In the genomic region with DNA sequence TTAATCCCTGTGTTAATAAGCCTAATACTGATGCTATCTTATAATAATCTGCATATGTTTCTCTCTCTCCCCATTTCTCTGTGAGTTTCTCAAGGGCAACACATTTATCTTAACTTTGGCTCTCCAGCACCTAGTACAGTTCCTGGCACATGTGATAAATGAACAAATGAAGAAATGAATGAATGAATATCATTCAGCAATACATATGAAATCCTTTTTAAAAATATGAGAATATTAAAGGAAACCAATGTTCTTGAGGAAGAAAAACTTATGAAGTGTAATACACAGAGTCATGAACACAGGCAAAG, we compare ENCODE assay signal across 28 cellular contexts. TPM values are rescaled to one million over a fixed set of nuclear protein-coding genes. Genes with fewer than 3 reads are reported as not detected.
DNase-seq lines count a peak whose midpoint lies in the region; ATAC-seq and TF ChIP-seq lines count a peak whose summit lies in the region.
"Had no signal": no experiment of that assay in that cellular context is flagged by ENCODE, and none has a peak within 500 bp of the region (broad histone marks: within the 10 kb centered on the region; RNA-seq: fewer than 3 reads in every experiment).

No MANE protein-coding gene starts in this region.

- H3K4me1 Mint-ChIP-seq in activated CD4-positive, alpha-beta T cell treated with anti-CD3 and anti-CD28 coated beads, Interleukin-2, amount 10 ng/mL, durations not matched to agents 24 days and 14 days, result peaks cover 21% of the 10 kb centered on the region
- peaks cover 22 to 26% (median 25%) of the 10 kb centered on the region in 3 donors for H3K4me1 Mint-ChIP-seq in IgD-negative memory B cell
- peaks cover 23 to 41% of the 10 kb centered on the region in 2 donors for H3K4me1 Mint-ChIP-seq in natural killer cell treated with Interleukin-12 subunit alpha and Interleukin-12 subunit beta and Interleukin-15 and Interleukin-18, amount 100 ng/mL, for 72 hours (ENCODE audit: low read depth in 2 of 2)

- H3K27me3 Mint-ChIP-seq in activated CD4-positive, alpha-beta T cell treated with anti-CD3 and anti-CD28 coated beads, Interleukin-2, amount 10 ng/mL, durations not matched to agents 24 days and 14 days, result no peaks in the 10 kb centered on the region
- H3K27me3 Mint-ChIP-seq in IgD-negative memory B cell, result no peaks in the 10 kb centered on the region
- no peaks in the 10 kb centered on the region for H3K27me3 Mint-ChIP-seq in natural killer cell treated with Interleukin-12 subunit alpha and Interleukin-12 subunit beta and Interleukin-15 and Interleukin-18, amount 100 ng/mL, for 72 hours
- H3K27me3 Mint-ChIP-seq: activated naive CD4-positive, alpha-beta T cell treated with anti-CD3 and anti-CD28 coated beads, Interleukin-2, amount 50 U/mL, for 24 hours had no signal

- peaks cover 7% of the 10 kb centered on the region for H3K4me1 ChIP-seq in mammary epithelial cell (ENCODE audit: insufficient read depth, low read length)

- TF ChIP-seq CTCF in mammary epithelial cell (conservative IDR thresholded peaks at IDR 0.05 in 1 of 2, IDR thresholded peaks at IDR 0.05 in 1 of 2; ENCODE audit: extremely low read depth in 1 of 2, insufficient read depth in 1 of 2, low read depth in 1 of 2, low read length in 2 of 2), result no peak

- no TSS peak for BruUV-seq in mammary epithelial cell (replicated peaks; lab: Mats Ljungman, UMichigan)

- no peak overlapping the region for H3K4me3 Mint-ChIP-seq in activated CD4-positive, alpha-beta T cell treated with anti-CD3 and anti-CD28 coated beads, Interleukin-2, amount 10 ng/mL, durations not matched to agents 24 days and 14 days
- peak overlapping the region in 3 of 4 donors; percentile 34 to 62 (median 56) for H3K4me3 Mint-ChIP-seq in IgD-negative memory B cell
- H3K4me3 Mint-ChIP-seq in natural killer cell treated with Interleukin-12 subunit alpha and Interleukin-12 subunit beta and Interleukin-15 and Interleukin-18, amount 100 ng/mL, for 72 hours, result peak overlapping the region; percentile 38
- H3K4me3 Mint-ChIP-seq: activated naive CD4-positive, alpha-beta T cell treated with anti-CD3 and anti-CD28 coated beads, Interleukin-2, amount 50 U/mL, for 24 hours; CD8-positive, alpha-beta T cell had no signal

- no peaks in the 10 kb centered on the region for H4K20me1 ChIP-seq in mammary epithelial cell (ENCODE audit: insufficient read depth, low read length)

- no peak overlapping the region for H3K9ac ChIP-seq in mammary epithelial cell (ENCODE audit: insufficient read depth, low read length)

- CTCF ChIA-PET in mammary epithelial cell (lab: Charles Lee; ENCODE audit: low non-redundant PET), result no interaction called here

- H3K36me3 Mint-ChIP-seq in activated CD4-positive, alpha-beta T cell treated with anti-CD3 and anti-CD28 coated beads, Interleukin-2, amount 10 ng/mL, durations not matched to agents 24 days and 14 days (ENCODE audit: low read depth), result peaks cover 46% of the 10 kb centered on the region
- H3K36me3 Mint-ChIP-seq in IgD-negative memory B cell, result peaks cover 16% of the 10 kb centered on the region
- peaks cover 8% of the 10 kb centered on the region for H3K36me3 Mint-ChIP-seq in natural killer cell treated with Interleukin-12 subunit alpha and Interleukin-12 subunit beta and Interleukin-15 and Interleukin-18, amount 100 ng/mL, for 72 hours

- no peaks in the 10 kb centered on the region for H3K79me2 ChIP-seq in mammary epithelial cell (ENCODE audit: insufficient read depth, low read length)

- H3K27ac ChIP-seq in mammary epithelial cell (ENCODE audit: insufficient read depth, low read depth, low read length), result peak overlapping the region; percentile 2
- H3K27ac ChIP-seq: gastrocnemius medialis, SJSA1 had no signal

- ATAC-seq in natural killer cell treated with Interleukin-12 subunit alpha and Interleukin-12 subunit beta and Interleukin-15 and Interleukin-18, amount 100 ng/mL, for 72 hours, result no peak
- ATAC-seq in GM21619 (IDR thresholded peaks at IDR 0.05; ENCODE audit: unreplicated experiment) (no peak), HG03378 (IDR thresholded peaks at IDR 0.05; ENCODE audit: unreplicated experiment) (no peak)
- ATAC-seq: CD8-positive, alpha-beta T cell; gastrocnemius medialis; Panc1; stimulated activated naive CD8-positive, alpha-beta T cell treated with anti-CD3 and anti-CD28 coated beads, Interleukin-15, Interleukin-2, amounts not matched to agents 100 U/mL and 50 U/mL, for 24 hours had no signal

- H2AFZ ChIP-seq in mammary epithelial cell (ENCODE audit: low read depth, low read length), result no peak overlapping the region

- H3K4me3 ChIP-seq in mammary epithelial cell (replicated peaks in 1 of 3; ENCODE audit: insufficient read depth in 1 of 3, low read depth in 2 of 3, low read length in 3 of 3), result no peak overlapping the region
- H3K4me3 ChIP-seq: gastrocnemius medialis, SJSA1 had no signal

- in situ Hi-C loops in mammary epithelial cell (cut with MboI; ENCODE audit: low sequenced_read_pairs in 2 of 2), result no loop called here

- H3K27me3 ChIP-seq in mammary epithelial cell (ENCODE audit: insufficient read depth, low read length), result no peaks in the 10 kb centered on the region
- H3K27me3 ChIP-seq: gastrocnemius medialis, SJSA1 had no signal

- H3K9me3 Mint-ChIP-seq in activated CD4-positive, alpha-beta T cell treated with anti-CD3 and anti-CD28 coated beads, Interleukin-2, amount 10 ng/mL, durations not matched to agents 24 days and 14 days, result no peaks in the 10 kb centered on the region
- H3K9me3 Mint-ChIP-seq in IgD-negative memory B cell, result peaks cover 0 to 9% (median 1%) of the 10 kb centered on the region in 3 donors
- H3K9me3 Mint-ChIP-seq in natural killer cell treated with Interleukin-12 subunit alpha and Interleukin-12 subunit beta and Interleukin-15 and Interleukin-18, amount 100 ng/mL, for 72 hours, result no peaks in the 10 kb centered on the region
- H3K9me3 Mint-ChIP-seq: activated naive CD4-positive, alpha-beta T cell treated with anti-CD3 and anti-CD28 coated beads, Interleukin-2, amount 50 U/mL, for 24 hours; CD8-positive, alpha-beta T cell had no signal

- intact Hi-C loops in activated CD4-positive, alpha-beta T cell treated with anti-CD3 and anti-CD28 coated beads, Interleukin-2, amount 10 ng/mL, durations not matched to agents 24 days and 14 days (cut with micrococcal nuclease), result no loop called here
- intact Hi-C loops in mammary epithelial cell (cut with micrococcal nuclease), result no loop called here

- no peaks in the 10 kb centered on the region for H3K9me3 ChIP-seq in mammary epithelial cell (replicated peaks; ENCODE audit: insufficient read depth, low read length)
- H3K9me3 ChIP-seq: gastrocnemius medialis, SJSA1 had no signal

- H3K36me3 ChIP-seq in mammary epithelial cell (ENCODE audit: insufficient read depth, low read length), result no peaks in the 10 kb centered on the region
- H3K36me3 ChIP-seq: SJSA1 had no signal

- dilution Hi-C loops in mammary epithelial cell (cut with HindIII; ENCODE audit: low sequenced_read_pairs), result loop anchor here (5.0 kb wide), 2 partner anchors 66 to 91 kb away; no protein-coding TSS in a partner anchor

- H3K4me2 ChIP-seq in mammary epithelial cell (ENCODE audit: insufficient read depth, low read depth, low read length), result no peak overlapping the region

- H3K27ac Mint-ChIP-seq in activated CD4-positive, alpha-beta T cell treated with anti-CD3 and anti-CD28 coated beads, Interleukin-2, amount 10 ng/mL, durations not matched to agents 24 days and 14 days, result peak overlapping the region; percentile 69
- peak overlapping the region in 1 of 3 donors; percentile 10 for H3K27ac Mint-ChIP-seq in IgD-negative memory B cell
- H3K27ac Mint-ChIP-seq in natural killer cell treated with Interleukin-12 subunit alpha and Interleukin-12 subunit beta and Interleukin-15 and Interleukin-18, amount 100 ng/mL, for 72 hours, result peak overlapping the region in 1 of 2 donors; percentile 23
- H3K27ac Mint-ChIP-seq: CD8-positive, alpha-beta T cell had no signal

- DNase-seq in activated CD4-positive, alpha-beta T cell treated with anti-CD3 and anti-CD28 coated beads, Interleukin-2, amount 10 ng/mL, durations not matched to agents 24 days and 14 days, result no peak
- DNase-seq in activated CD4-positive, alpha-beta T cell treated with anti-CD3 and anti-CD28 coated beads, Interleukin-2, amount 50 U/mL, for 4 hours, result no peak
- DNase-seq in mammary epithelial cell, result no peak
- no peak for DNase-seq in natural killer cell treated with Interleukin-12 subunit alpha and Interleukin-12 subunit beta and Interleukin-15 and Interleukin-18, amount 100 ng/mL, for 72 hours (ENCODE audit: low spot score)
- no peak for DNase-seq in nucleus accumbens (lab: John Stamatoyannopoulos, UW)
- DNase-seq: 8988T; activated CD4-positive, CD25-positive, alpha-beta regulatory T cell treated with anti-CD3 and anti-CD28 coated beads, Interleukin-2, amount 50 U/mL, for 72 hours; AML-193; amygdala; CD8-positive, alpha-beta T cell; effector CD8-positive, alpha-beta T cell; gastrocnemius medialis; H7; hippocampal formation; mesendoderm; NCI-H1092 treated with DMSO at 0.1 percent for 48 hours; NCI-H187 treated with DMSO at 0.1 percent for 48 hours; NCI-H2171 treated with DMSO at 0.1 percent for 48 hours; NCI-H524; occipital lobe; stimulated activated CD4-positive, alpha-beta T cell treated with anti-CD3 and anti-CD28 coated beads, Interleukin-15, amount 100 ng/mL, for 24 hours; stimulated activated naive CD8-positive, alpha-beta T cell treated with anti-CD3 and anti-CD28 coated beads, Interleukin-15, Interleukin-2, amounts not matched to agents 100 U/mL and 50 U/mL, for 24 hours had no signal

RNA-seq across cellular contexts. Expression of a gene that starts 55.9 kb away (rescaled TPM):
- 26.4 and 27.1 TPM in 2 replicates for total RNA-seq in activated CD4-positive, alpha-beta T cell treated with anti-CD3 and anti-CD28 coated beads, Interleukin-2, amount 10 ng/mL, durations not matched to agents 24 days and 14 days
- polyA plus RNA-seq in IgD-negative memory B cell (19.8 TPM), mammary epithelial cell (37.6 TPM)
- 10 to 100 TPM; 10.5 to 15.2 TPM for total RNA-seq in mammary epithelial cell
- polyA minus RNA-seq in mammary epithelial cell, result 29.6 TPM
- total RNA-seq in natural killer cell treated with Interleukin-12 subunit alpha and Interleukin-12 subunit beta and Interleukin-15 and Interleukin-18, amount 100 ng/mL, for 72 hours, result 10 to 100 TPM; 20.1 to 20.6 TPM
